In the genomic region with DNA sequence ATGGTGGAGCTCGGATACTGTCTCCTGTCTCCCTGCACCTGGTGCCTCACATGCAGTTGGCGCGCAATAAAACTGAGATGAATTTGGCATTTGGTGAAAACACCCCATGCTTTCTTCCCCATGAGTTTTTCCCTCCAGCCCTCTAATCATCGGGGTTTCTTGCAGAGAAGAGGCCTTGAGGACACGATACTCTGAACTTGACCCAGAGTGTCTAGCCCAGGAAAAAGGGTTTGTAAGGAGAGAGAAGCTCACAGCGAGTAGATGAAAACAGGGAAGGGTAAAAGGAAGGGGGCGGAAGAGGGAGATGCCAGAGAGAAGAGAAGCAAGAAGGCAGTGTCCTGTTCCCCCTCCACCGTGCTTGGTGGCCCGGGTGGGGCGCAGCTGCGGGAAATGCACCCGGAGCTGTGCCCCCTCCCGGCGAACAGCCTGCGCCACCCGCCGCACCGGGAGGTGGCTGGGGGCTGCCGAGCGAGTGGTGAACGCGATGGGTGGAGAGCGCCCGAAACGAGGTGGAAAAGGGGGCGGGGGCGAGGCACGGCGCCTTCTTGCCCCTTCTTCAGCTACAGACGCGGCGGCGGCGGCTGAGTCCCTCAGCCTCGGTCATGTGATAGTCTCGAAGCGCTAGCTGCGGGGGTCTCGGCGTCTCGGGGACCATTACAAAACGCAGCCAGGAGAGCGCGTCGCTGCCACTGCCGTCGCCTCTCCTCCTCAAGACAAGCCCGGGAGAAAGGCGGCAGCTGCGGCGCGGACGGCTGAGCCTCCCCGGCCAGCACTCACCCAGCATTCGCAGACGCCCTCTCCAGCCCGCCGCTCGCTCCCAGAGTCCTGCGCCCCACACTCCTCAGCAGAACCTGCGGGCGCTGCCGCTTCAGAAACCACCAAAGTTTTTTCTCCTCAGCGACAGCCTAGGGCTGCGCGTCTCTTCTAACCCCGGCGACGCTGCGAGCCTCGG, we compare ENCODE assay signal across 12 cellular contexts. TPM values are rescaled to one million over a fixed set of nuclear protein-coding genes. Genes with fewer than 3 reads are reported as not detected.
DNase-seq lines count a peak whose midpoint lies in the region; ATAC-seq and TF ChIP-seq lines count a peak whose summit lies in the region.
"Had no signal": no experiment of that assay in that cellular context is flagged by ENCODE, and none has a peak within 500 bp of the region (broad histone marks: within the 10 kb centered on the region; RNA-seq: fewer than 3 reads in every experiment).

No MANE protein-coding gene starts in this region.

- no peak overlapping the region for H3K18ac ChIP-seq in IMR-90 (ENCODE audit: low read depth, low read length)

- no TSS peak for BruUV-seq in IMR-90 (replicated peaks; lab: Mats Ljungman, UMichigan)

- no peak overlapping the region for H3K23ac ChIP-seq in IMR-90 (ENCODE audit: low read depth, low read length)

- H3K27me3 ChIP-seq in IMR-90 (ENCODE audit: control insufficient read depth, insufficient read depth, low read length): peaks cover 99% of the 10 kb centered on the region
- peaks cover 40% of the 10 kb centered on the region for H3K27me3 ChIP-seq in parathyroid adenoma (ENCODE audit: control insufficient read depth, insufficient read depth, low read length)
- H3K27me3 ChIP-seq in CD8-positive, alpha-beta memory T cell (ENCODE audit: insufficient read depth, low read length, poor library complexity, severe bottlenecking): peaks cover 35% of the 10 kb centered on the region

- TF ChIP-seq CTCF in IMR-90 (conservative IDR thresholded peaks at IDR 0.05; ENCODE audit: low read depth, low read length) (no peak), coronary artery (IDR thresholded peaks at IDR 0.05) (no peak), parathyroid adenoma (IDR thresholded peaks at IDR 0.05) (no peak)

- CTCF ChIA-PET in IMR-90 (lab: Yijun Ruan, JAX): no interaction called here
- CTCF ChIA-PET in CD8-positive, alpha-beta memory T cell (lab: Charles Lee): no interaction called here

- H4K8ac ChIP-seq in IMR-90 (ENCODE audit: low read depth in 2 of 2, low read length in 2 of 2): no peak overlapping the region

- 1% methylated on average over 26 of the region's 71 CpGs; no CpG with 5 or more reads in 1 of the 2 experiments for WGBS in IMR-90 (ENCODE audit: extremely low coverage in 2 of 2, insufficient read length in 1 of 2), 2 experiments

- H3K4me1 Mint-ChIP-seq in CD8-positive, alpha-beta memory T cell: peaks cover 20 to 41% (median 25%) of the 10 kb centered on the region in 3 donors

- H3K4me2 ChIP-seq in IMR-90 (ENCODE audit: low read depth, low read length) (no peak overlapping the region; the same call in 1 of the 2 replicates), parathyroid adenoma (ENCODE audit: low read length) (peak overlapping the region; percentile 42)

- DNase-seq in DMS79 treated with DMSO at 0.1 percent for 48 hours (lab: John Stamatoyannopoulos, UW) (peak; percentile 8), DMS79 (lab: John Stamatoyannopoulos, UW) (no peak), IMR-90 (no peak), coronary artery (ENCODE audit: low spot score) (no peak), CD1c-positive myeloid dendritic cell (ENCODE audit: extremely low spot score) (no peak)
- DNase-seq in CD8-positive, alpha-beta memory T cell: no peak
- DNase-seq in stimulated activated CD4-positive, alpha-beta T cell treated with anti-CD3 and anti-CD28 coated beads, Interleukin-1b, Interleukin-23, amount 100 ng/mL, for 48 hours: no peak
- DNase-seq: erythroblast had no signal

- H3K79me2 ChIP-seq in parathyroid adenoma: no peaks in the 10 kb centered on the region

- H3K9ac ChIP-seq in IMR-90 (ENCODE audit: low read depth, low read length) (no peak overlapping the region), parathyroid adenoma (no peak overlapping the region)

- intact Hi-C loops in IMR-90 (cut with micrococcal nuclease): no loop called here

- TF ChIP-seq RAD21 in IMR-90 (IDR thresholded peaks at IDR 0.05; ENCODE audit: low read length): no peak

- TF ChIP-seq POLR2A in IMR-90 (IDR thresholded peaks at IDR 0.05; ENCODE audit: low read depth, low read length): no peak

- peak; percentile 38; the same call in 1 of the 2 replicates for ATAC-seq in IMR-90 (ENCODE audit: low read depth)
- ATAC-seq: stimulated activated effector memory CD8-positive, alpha-beta T cell treated with anti-CD3 and anti-CD28 coated beads, Interleukin-12 subunit alpha, Interleukin-12 subunit beta, amount 100 ng/mL, for 72 hours had no signal

- peaks cover 0 to 2% (median 2%) of the 10 kb centered on the region in 5 donors for H3K9me3 Mint-ChIP-seq in CD8-positive, alpha-beta memory T cell
- H3K9me3 Mint-ChIP-seq: stimulated activated effector memory CD8-positive, alpha-beta T cell treated with anti-CD3 and anti-CD28 coated beads, Interleukin-12 subunit alpha, Interleukin-12 subunit beta, amount 100 ng/mL, for 72 hours had no signal

- H4K5ac ChIP-seq in IMR-90 (ENCODE audit: low read depth, low read length): no peak overlapping the region

- H3K36me3 Mint-ChIP-seq in CD8-positive, alpha-beta memory T cell: no peaks in the 10 kb centered on the region
- H3K36me3 Mint-ChIP-seq: stimulated activated effector memory CD8-positive, alpha-beta T cell treated with anti-CD3 and anti-CD28 coated beads, Interleukin-12 subunit alpha, Interleukin-12 subunit beta, amount 100 ng/mL, for 72 hours had no signal

- no peaks in the 10 kb centered on the region for H4K20me1 ChIP-seq in IMR-90 (ENCODE audit: insufficient read depth, low read length)

- H3K27ac ChIP-seq in IMR-90 (ENCODE audit: insufficient read depth, low read length) (no peak overlapping the region), coronary artery (no peak overlapping the region), parathyroid adenoma (no peak overlapping the region)
- H3K27ac ChIP-seq in CD8-positive, alpha-beta memory T cell (ENCODE audit: low read depth, low read length): no peak overlapping the region

- H2BK120ac ChIP-seq in IMR-90 (ENCODE audit: low read depth, low read length): no peak overlapping the region

- peak overlapping the region in 1 of 8 donors; percentile 28 for H3K27ac Mint-ChIP-seq in CD8-positive, alpha-beta memory T cell
- H3K27ac Mint-ChIP-seq: stimulated activated effector memory CD8-positive, alpha-beta T cell treated with anti-CD3 and anti-CD28 coated beads, Interleukin-12 subunit alpha, Interleukin-12 subunit beta, amount 100 ng/mL, for 72 hours had no signal

- peaks cover 22% of the 10 kb centered on the region for H3K9me3 ChIP-seq in IMR-90 (ENCODE audit: control insufficient read depth, insufficient read depth, low read length)
- H3K9me3 ChIP-seq in parathyroid adenoma (ENCODE audit: control insufficient read depth, low read length): no peaks in the 10 kb centered on the region
- H3K9me3 ChIP-seq in CD8-positive, alpha-beta memory T cell (ENCODE audit: low read length): no peaks in the 10 kb centered on the region

- H3K27me3 Mint-ChIP-seq in CD8-positive, alpha-beta memory T cell: peaks cover 62 to 79% of the 10 kb centered on the region in 2 donors

- H3K79me1 ChIP-seq in IMR-90 (ENCODE audit: low read depth in 1 of 2, low read length in 2 of 2): no peaks in the 10 kb centered on the region

- POLR2A ChIA-PET in IMR-90 (lab: Charles Lee; ENCODE audit: unreplicated experiment): no interaction called here
- POLR2A ChIA-PET in CD8-positive, alpha-beta memory T cell (lab: Charles Lee): no interaction called here

- H2AFZ ChIP-seq in IMR-90 (replicated peaks; ENCODE audit: low read length, poor library complexity) (peak overlapping the region; percentile 64), parathyroid adenoma (no peak overlapping the region)

- H3K4ac ChIP-seq in IMR-90 (ENCODE audit: low read depth, low read length): no peak overlapping the region

- H2BK15ac ChIP-seq in IMR-90 (ENCODE audit: low read depth, low read length): no peak overlapping the region

- H2AK5ac ChIP-seq in IMR-90 (ENCODE audit: low read depth, low read length): no peak overlapping the region

- H3K4me3 Mint-ChIP-seq in CD8-positive, alpha-beta memory T cell: peak overlapping the region in 2 of 7 donors; percentile 19 to 41

- no peak overlapping the region for H2AK9ac ChIP-seq in IMR-90 (replicated peaks; ENCODE audit: low read depth, low read length, poor library complexity)

- H3K36me3 ChIP-seq in IMR-90 (ENCODE audit: control insufficient read depth, insufficient read depth, low read length): no peaks in the 10 kb centered on the region
- H3K36me3 ChIP-seq in parathyroid adenoma (ENCODE audit: control insufficient read depth, insufficient read depth, low read length): no peaks in the 10 kb centered on the region
- no peaks in the 10 kb centered on the region for H3K36me3 ChIP-seq in CD8-positive, alpha-beta memory T cell (ENCODE audit: insufficient read depth, low read length)

- no peak overlapping the region for H3K56ac ChIP-seq in IMR-90 (ENCODE audit: extremely low read depth, insufficient read depth, low read length)

- no peak overlapping the region for H2BK20ac ChIP-seq in IMR-90 (ENCODE audit: low read depth, low read length)

- H3K4me1 ChIP-seq in IMR-90 (ENCODE audit: control insufficient read depth, insufficient read depth, low read length) (no peaks in the 10 kb centered on the region; the same call in 1 of the 2 replicates), parathyroid adenoma (no peaks in the 10 kb centered on the region)
- H3K4me1 ChIP-seq in CD8-positive, alpha-beta memory T cell (ENCODE audit: insufficient read depth, low read length): no peaks in the 10 kb centered on the region

- H3K9me1 ChIP-seq in IMR-90 (ENCODE audit: insufficient read depth, low read length): no peaks in the 10 kb centered on the region

- no peak overlapping the region for H2BK5ac ChIP-seq in IMR-90 (ENCODE audit: low read depth, low read length, poor library complexity, severe bottlenecking)

- dilution Hi-C loops in IMR-90 (cut with HindIII; ENCODE audit: low sequenced_read_pairs, unreplicated experiment): no loop called here

- no peak overlapping the region for H4K91ac ChIP-seq in IMR-90 (ENCODE audit: insufficient read depth, low read depth, low read length)

- H3K14ac ChIP-seq in IMR-90 (replicated peaks; ENCODE audit: low read depth, low read length): no peak overlapping the region

- no peak overlapping the region for H3K4me3 ChIP-seq in IMR-90 (ENCODE audit: insufficient read depth, low read depth, low read length)
- peak overlapping the region; percentile 61 for H3K4me3 ChIP-seq in coronary artery
- peak overlapping the region; percentile 24 for H3K4me3 ChIP-seq in parathyroid adenoma (ENCODE audit: low read depth, low read length)
- H3K4me3 ChIP-seq in CD8-positive, alpha-beta memory T cell (ENCODE audit: low read length): no peak overlapping the region

- in situ Hi-C loops in IMR-90 (cut with MboI; ENCODE audit: low sequenced_read_pairs): no loop called here

TF ChIP-seq in IMR-90, 13 proteins besides CTCF, POLR2A, EP300 and RAD21 (continues in another document):
- TF ChIP-seq MAFK (IDR thresholded peaks at IDR 0.05; ENCODE audit: low read depth, low read length): no peak
- TF ChIP-seq BHLHE40 (IDR thresholded peaks at IDR 0.05; ENCODE audit: low read depth, low read length): no peak
- TF ChIP-seq MXI1 (IDR thresholded peaks at IDR 0.05; ENCODE audit: borderline replicate concordance, low read depth, low read length): no peak

RNA-seq across cellular contexts. Expression of gene FOXB2, which starts 1.1 kb away (rescaled TPM):
- not detected in 2 replicates for total RNA-seq in IMR-90 (2012; rRNA removed)
- not detected in 2 replicates for polyA plus RNA-seq in IMR-90 (2012; rRNA removed)
- not detected in 2 replicates for polyA plus RNA-seq in IMR-90 (2012; cell fraction: cytosol; rRNA removed)
- polyA plus RNA-seq in IMR-90 (2012; cell fraction: nucleus; rRNA removed; ENCODE audit: low replicate concordance): not detected in 2 replicates
- not detected for total RNA-seq in CD8-positive, alpha-beta memory T cell
- polyA plus RNA-seq in CD8-positive, alpha-beta memory T cell: not detected
- total RNA-seq: myocyte had no signal
- polyA plus RNA-seq: AG04450 had no signal

Comparison
In these comparisons a context has a peak if more than half of its experiments do, and no peak if none do; other contexts are left out.
1. H3K4me3 ChIP-seq: peak in coronary artery (single experiment) and parathyroid adenoma (single experiment); none in IMR-90 (single experiment) and CD8-positive, alpha-beta memory T cell (single experiment).